10 cellular contexts compared by ENCODE assay signal in the genomic region with DNA sequence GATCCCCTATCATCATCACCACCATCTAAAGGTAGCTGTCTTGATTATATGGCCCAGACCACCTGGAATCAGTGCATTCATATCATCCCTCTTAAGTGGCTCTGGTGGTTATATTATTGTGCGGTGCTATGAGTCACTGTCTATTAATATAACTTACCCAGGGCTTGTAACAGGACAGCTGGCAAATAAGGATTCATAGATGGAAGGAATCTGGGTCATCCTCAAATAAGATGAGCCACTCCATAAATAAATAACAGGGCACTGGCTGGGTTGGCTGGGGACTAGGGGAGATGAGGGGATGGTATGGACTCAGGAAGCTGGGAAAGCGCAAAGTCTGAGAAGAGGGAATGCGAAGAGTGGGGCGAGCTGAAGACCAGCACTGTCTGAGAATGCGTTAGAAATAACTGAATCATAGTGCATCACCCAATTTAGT.
A peak's percentile ranks its signal among the peaks of the same experiment; 100 is the strongest.
DNase-seq lines count a peak whose midpoint lies in the region; ATAC-seq and TF ChIP-seq lines count a peak whose summit lies in the region.
"Had no signal": no experiment of that assay in that cellular context is flagged by ENCODE, and none has a peak within 500 bp of the region (broad histone marks: within the 10 kb centered on the region; RNA-seq: fewer than 3 reads in every experiment).

No MANE protein-coding gene starts in this region.

- H3K36me3 Mint-ChIP-seq in nephron (ENCODE audit: low read depth): no peaks in the 10 kb centered on the region
- H3K36me3 Mint-ChIP-seq: activated naive CD8-positive, alpha-beta T cell had no signal

- in situ Hi-C loops in GM13977 (cut with MboI; ENCODE audit: low pct_unique_long_range_greater_than_20kb, low sequenced_read_pairs, unreplicated experiment): no loop called here

- no peaks in the 10 kb centered on the region for H3K9me3 ChIP-seq in stomach

- peaks cover 45% of the 10 kb centered on the region for H3K4me1 Mint-ChIP-seq in nephron

- H3K27me3 Mint-ChIP-seq in nephron (ENCODE audit: low read depth): no peaks in the 10 kb centered on the region
- H3K27me3 Mint-ChIP-seq: activated naive CD8-positive, alpha-beta T cell had no signal

- H3K4me3 Mint-ChIP-seq in nephron: peak overlapping the region in 1 of 3 experiments; percentile 35
- H3K4me3 Mint-ChIP-seq: activated naive CD8-positive, alpha-beta T cell had no signal

- TF ChIP-seq EP300 in stomach (IDR thresholded peaks at IDR 0.05): no peak

- no peak for TF ChIP-seq CTCF in nephron (IDR thresholded peaks at IDR 0.05; ENCODE audit: unreplicated experiment in 3 of 3)
- no peak for TF ChIP-seq CTCF in GM13977 (IDR thresholded peaks at IDR 0.05; ENCODE audit: extremely low read depth, insufficient read depth, missing control alignments)
- TF ChIP-seq CTCF in stomach (IDR thresholded peaks at IDR 0.05): no peak

- ATAC-seq in GM18867 (IDR thresholded peaks at IDR 0.05; ENCODE audit: unreplicated experiment): no peak
- ATAC-seq in GM21515 (IDR thresholded peaks at IDR 0.05; ENCODE audit: unreplicated experiment): no peak

- no peak overlapping the region for H3K27ac ChIP-seq in stomach

- no peaks in the 10 kb centered on the region for H3K27me3 ChIP-seq in stomach

- 87 to 92% (median 89%) methylated on average over 5 of the region's 5 CpGs for WGBS in stomach, 5 donors

- intact Hi-C loops in stomach (cut with DNase I; ENCODE audit: low total_unique reads): no loop called here

- DNase-seq in DMS153 treated with DMSO at 0.1 percent for 48 hours (lab: John Stamatoyannopoulos, UW; ENCODE audit: unreplicated experiment): peak; percentile 39
- DNase-seq in NCI-H2196 (lab: John Stamatoyannopoulos, UW; ENCODE audit: unreplicated experiment): peak; percentile 27
- peak; percentile 33 to 53 for DNase-seq in cerebellar nuclear complex (lab: John Stamatoyannopoulos, UW)
- no peak for DNase-seq in GM13977 (ENCODE audit: low spot score)
- DNase-seq in stomach: no peak
- DNase-seq: foreskin melanocyte had no signal

- no peaks in the 10 kb centered on the region for H3K36me3 ChIP-seq in stomach

- peaks cover 6% of the 10 kb centered on the region for H3K9me3 Mint-ChIP-seq in nephron

- no peak for TF ChIP-seq POLR2A in stomach (IDR thresholded peaks at IDR 0.05)

- H3K4me3 ChIP-seq in stomach: no peak overlapping the region

- peak overlapping the region in 2 of 3 experiments; percentile 2 to 55 for H3K27ac Mint-ChIP-seq in nephron
- H3K27ac Mint-ChIP-seq: activated naive CD8-positive, alpha-beta T cell had no signal

- H3K4me1 ChIP-seq in stomach: no peaks in the 10 kb centered on the region

Comparison
In these comparisons a context has a peak if more than half of its experiments do, and no peak if none do; other contexts are left out.
1. DNase-seq: peak in DMS153 treated with DMSO at 0.1 percent for 48 hours (single experiment), NCI-H2196 (single experiment) and cerebellar nuclear complex (2 of 2); none in GM13977 (single experiment) and stomach (single experiment).